ENCODE assay signal across 8 cellular contexts in the genomic region with DNA sequence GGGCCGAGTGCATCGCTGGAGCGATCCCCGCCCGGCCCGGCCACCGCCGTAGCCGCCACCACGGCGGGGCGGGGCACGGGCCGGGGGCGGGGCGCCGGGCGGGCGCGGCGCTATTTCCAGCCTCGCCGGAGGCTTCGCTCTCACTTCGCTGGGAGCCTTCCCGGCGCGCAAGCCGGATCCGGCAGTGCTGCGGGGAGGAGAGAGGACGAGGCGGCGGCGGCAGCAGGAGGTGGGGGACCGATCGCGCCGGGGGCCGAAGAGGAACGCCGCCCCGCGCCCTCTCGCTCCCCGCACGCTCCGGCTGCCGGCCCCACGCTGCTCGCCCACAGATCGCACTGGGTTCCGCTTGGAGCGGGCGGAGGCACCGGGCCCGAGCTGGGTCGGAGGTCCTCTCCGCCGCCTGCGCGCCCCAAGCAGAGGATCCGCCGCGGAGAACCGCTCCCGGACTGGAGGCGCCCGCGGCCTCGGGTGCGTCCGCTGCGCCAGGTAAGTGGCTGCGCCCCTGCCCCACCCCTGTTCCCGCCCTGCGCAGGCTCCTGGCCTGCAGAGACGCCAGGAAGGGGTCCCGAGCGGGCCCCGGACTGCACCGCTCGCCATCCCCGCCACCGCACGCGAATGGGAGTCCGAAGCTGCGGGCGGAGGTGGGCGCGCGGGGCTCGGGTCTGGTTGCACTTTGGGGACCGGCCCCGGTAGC. TPM values are rescaled to one million over a fixed set of nuclear protein-coding genes. Genes with fewer than 3 reads are reported as not detected.
DNase-seq lines count a peak whose midpoint lies in the region; ATAC-seq and TF ChIP-seq lines count a peak whose summit lies in the region.

A gene with protein sequence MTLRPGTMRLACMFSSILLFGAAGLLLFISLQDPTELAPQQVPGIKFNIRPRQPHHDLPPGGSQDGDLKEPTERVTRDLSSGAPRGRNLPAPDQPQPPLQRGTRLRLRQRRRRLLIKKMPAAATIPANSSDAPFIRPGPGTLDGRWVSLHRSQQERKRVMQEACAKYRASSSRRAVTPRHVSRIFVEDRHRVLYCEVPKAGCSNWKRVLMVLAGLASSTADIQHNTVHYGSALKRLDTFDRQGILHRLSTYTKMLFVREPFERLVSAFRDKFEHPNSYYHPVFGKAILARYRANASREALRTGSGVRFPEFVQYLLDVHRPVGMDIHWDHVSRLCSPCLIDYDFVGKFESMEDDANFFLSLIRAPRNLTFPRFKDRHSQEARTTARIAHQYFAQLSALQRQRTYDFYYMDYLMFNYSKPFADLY (plus strand): TSS at position 143 of the 694 bp plus-strand sequence. CDS start 67,309 bp downstream, outside the sequence.

- H3K36me3 ChIP-seq in ectodermal cell (ENCODE audit: control insufficient read depth, insufficient read depth, low read length) (no peaks in the 10 kb centered on the region), mucosa of descending colon (ENCODE audit: low read depth) (no peaks in the 10 kb centered on the region)

- intact Hi-C loops in mucosa of descending colon (cut with DNase I, micrococcal nuclease): no loop called here

- H3K9me3 ChIP-seq in ectodermal cell (ENCODE audit: control insufficient read depth, low read length) (no peaks in the 10 kb centered on the region), mucosa of descending colon (no peaks in the 10 kb centered on the region)

- 0% methylated on average over 96 of the region's 96 CpGs for WGBS in ectodermal cell, 2 experiments

- TF ChIP-seq CTCF in mucosa of descending colon (IDR thresholded peaks at IDR 0.05): no peak

- H3K4me1 ChIP-seq in ectodermal cell (ENCODE audit: control insufficient read depth, insufficient read depth, low read length) (peaks cover 10% of the 10 kb centered on the region), mucosa of descending colon (ENCODE audit: low read depth) (peaks cover 10% of the 10 kb centered on the region)

- H3K36me3 Mint-ChIP-seq in stimulated activated naive B cell treated with anti-CD40 and anti-IgM and Interleukin-4, amounts not matched to agents 10 μg/mL and 1 μg/mL and 100 μg/mL, for 72 hours: peaks cover 0 to 2% of the 10 kb centered on the region in 2 donors

- ATAC-seq in mucosa of descending colon: peak; percentile 76
- no peak for ATAC-seq in HG02840 (IDR thresholded peaks at IDR 0.05; ENCODE audit: low FRiP score, unreplicated experiment)
- no peak for ATAC-seq in stimulated activated naive B cell treated with anti-CD40 and anti-IgM and Interleukin-4, amounts not matched to agents 10 μg/mL and 1 μg/mL and 100 μg/mL, for 72 hours (replicated peaks)

- H3K27ac ChIP-seq in ectodermal cell (ENCODE audit: insufficient read depth, low read depth, low read length, poor library complexity, severe bottlenecking): no peak within 1 kb of the TSS

- H3K4me3 ChIP-seq in ectodermal cell (ENCODE audit: insufficient read depth, low read depth, low read length) (peak within 1 kb of the TSS; percentile 52), mucosa of descending colon (no peak within 1 kb of the TSS)

- H3K27me3 ChIP-seq in ectodermal cell (ENCODE audit: control insufficient read depth, insufficient read depth, low read length, poor library complexity, severe bottlenecking): peaks cover 85% of the 10 kb centered on the region

- H3K4me3 Mint-ChIP-seq in stimulated activated naive B cell treated with anti-CD40 and anti-IgM and Interleukin-4, amounts not matched to agents 10 μg/mL and 1 μg/mL and 100 μg/mL, for 72 hours: peak within 1 kb of the TSS in 1 of 2 donors; percentile 46

- H3K27me3 Mint-ChIP-seq in stimulated activated naive B cell treated with anti-CD40 and anti-IgM and Interleukin-4, amounts not matched to agents 10 μg/mL and 1 μg/mL and 100 μg/mL, for 72 hours: peaks cover 50 to 71% of the 10 kb centered on the region in 2 donors

- no peak within 1 kb of the TSS for H3K27ac Mint-ChIP-seq in stimulated activated naive B cell treated with anti-CD40 and anti-IgM and Interleukin-4, amounts not matched to agents 10 μg/mL and 1 μg/mL and 100 μg/mL, for 72 hours

- DNase-seq in DMS114 treated with DMSO at 0.1 percent for 48 hours (lab: John Stamatoyannopoulos, UW; ENCODE audit: unreplicated experiment) (peak; percentile 15), NCI-H2171 (lab: John Stamatoyannopoulos, UW) (peak; percentile 72), mucosa of descending colon (peak in 2 of 3 donors; percentile 52 to 67), T-helper 9 cell (no peak)
- no peak for DNase-seq in stimulated activated naive B cell treated with anti-CD40 and anti-IgM and Interleukin-4, amounts not matched to agents 10 μg/mL and 1 μg/mL and 100 μg/mL, for 72 hours
- DNase-seq in activated CD8-positive, alpha-beta memory T cell treated with anti-CD3 and anti-CD28 coated beads, Interleukin-2, amount 50 U/mL, for 48 hours: no peak

- no peaks in the 10 kb centered on the region for H3K4me1 Mint-ChIP-seq in stimulated activated naive B cell treated with anti-CD40 and anti-IgM and Interleukin-4, amounts not matched to agents 10 μg/mL and 1 μg/mL and 100 μg/mL, for 72 hours

- no peaks in the 10 kb centered on the region for H3K9me3 Mint-ChIP-seq in stimulated activated naive B cell treated with anti-CD40 and anti-IgM and Interleukin-4, amounts not matched to agents 10 μg/mL and 1 μg/mL and 100 μg/mL, for 72 hours

RNA-seq across cellular contexts. Expression of the gene that starts here (rescaled TPM):
- polyA plus RNA-seq in ectodermal cell (2013, experiment 1 of 4): 1.1 TPM
- polyA plus RNA-seq in ectodermal cell (2013, experiment 2 of 4): 1.3 TPM
- polyA plus RNA-seq in ectodermal cell (2013, experiment 3 of 4): 1.5 TPM
- polyA plus RNA-seq in ectodermal cell (2013, experiment 4 of 4): 1.4 TPM
- total RNA-seq in mucosa of descending colon: under 1 TPM in 1 of 3 donors, not detected in 2; 0.31 TPM

Comparison
In these comparisons a context has a peak if more than half of its experiments do, and no peak if none do; other contexts are left out.
1. Peak in DNase-seq and ATAC-seq in mucosa of descending colon; RNA of the gene not detected or under 1 TPM.
2. DNase-seq: peak in DMS114 treated with DMSO at 0.1 percent for 48 hours (single experiment) and NCI-H2171 (single experiment); none in stimulated activated naive B cell treated with anti-CD40 and anti-IgM and Interleukin-4, amounts not matched to agents 10 μg/mL and 1 μg/mL and 100 μg/mL, for 72 hours (single experiment), activated CD8-positive, alpha-beta memory T cell treated with anti-CD3 and anti-CD28 coated beads, Interleukin-2, amount 50 U/mL, for 48 hours (single experiment) and T-helper 9 cell (single experiment).